Comparison of ENCODE assay signal across 7 cellular contexts in the genomic region with DNA sequence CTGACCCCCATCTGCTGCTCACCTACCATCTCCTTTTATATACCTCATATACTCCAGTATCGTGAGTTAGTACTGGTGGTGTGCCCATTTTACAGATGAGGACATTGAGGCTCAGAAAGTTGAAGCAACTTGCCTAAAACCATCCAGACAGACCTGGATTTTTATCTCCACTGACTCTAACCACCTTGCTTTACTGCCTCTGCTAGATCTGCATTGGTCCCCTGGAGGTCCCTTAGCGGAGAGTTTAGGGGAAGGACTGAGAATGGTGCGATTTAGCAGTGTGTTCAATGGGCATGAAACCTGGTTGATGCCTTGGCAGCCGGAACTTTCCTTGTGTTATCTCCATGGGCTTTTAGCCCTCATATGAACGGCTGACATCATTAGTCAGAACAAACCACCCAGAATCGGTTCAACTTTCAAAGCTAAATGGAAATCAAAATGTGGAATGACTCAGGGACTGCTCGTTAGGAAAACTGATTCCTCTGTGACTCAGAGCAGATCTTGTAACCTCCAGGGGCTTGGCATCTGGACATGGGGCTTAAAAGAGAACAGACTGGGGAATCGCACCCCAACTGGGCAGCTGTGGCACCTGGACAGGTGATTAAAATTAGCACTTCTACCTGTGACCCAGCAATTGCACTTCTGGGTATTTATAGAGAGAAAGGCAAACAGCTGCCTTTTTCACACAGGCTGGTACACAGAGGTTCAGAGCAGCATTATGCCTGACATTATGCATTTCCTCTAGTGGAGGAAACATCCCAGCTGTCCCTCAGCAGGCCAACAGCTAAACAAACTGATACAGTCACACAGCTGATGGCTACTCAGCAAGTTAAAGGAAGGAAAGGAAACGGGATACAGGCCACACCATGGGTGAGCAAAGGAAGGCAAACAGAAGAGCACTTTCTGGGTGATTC. TPM values are rescaled to one million over a fixed set of nuclear protein-coding genes. Genes with fewer than 3 reads are reported as not detected.
DNase-seq lines count a peak whose midpoint lies in the region; TF ChIP-seq lines count a peak whose summit lies in the region.

No MANE protein-coding gene starts in this region.

- no peak for TF ChIP-seq EP300 in tibial nerve (IDR thresholded peaks at IDR 0.05)

- peaks cover 26% of the 10 kb centered on the region for H3K4me1 ChIP-seq in hepatocyte (ENCODE audit: insufficient read depth)
- H3K4me1 ChIP-seq in tibial nerve, result peaks cover 0 to 6% (median 0%) of the 10 kb centered on the region in 4 donors
- H3K4me1 ChIP-seq in Karpas-422 (ENCODE audit: low read length), result no peaks in the 10 kb centered on the region

- DNase-seq in LNCaP clone FGC (ENCODE audit: low read depth) (peak; percentile 34), hepatocyte (ENCODE audit: low spot score) (peak; percentile 60), type B pancreatic cell (ENCODE audit: extremely low spot score, unreplicated experiment) (no peak), tibial nerve (ENCODE audit: low spot score in 2 of 2) (no peak), Karpas-422 (no peak)
- DNase-seq in effector CD8-positive, alpha-beta T cell (lab: John Stamatoyannopoulos, UW), result no peak

- H3K4me3 Mint-ChIP-seq in type B pancreatic cell, result peak overlapping the region; percentile 47

- peaks cover 86% of the 10 kb centered on the region for H3K79me2 ChIP-seq in hepatocyte
- no peaks in the 10 kb centered on the region for H3K79me2 ChIP-seq in Karpas-422 (ENCODE audit: low read length)

- no peak overlapping the region for H3K9ac ChIP-seq in Karpas-422 (ENCODE audit: low read length)

- H3K27ac ChIP-seq in VCaP, result peak overlapping the region; percentile 66
- peak overlapping the region; percentile 84 for H3K27ac ChIP-seq in hepatocyte
- H3K27ac ChIP-seq in tibial nerve, result peak overlapping the region in 1 of 4 donors; percentile 23
- H3K27ac ChIP-seq in Karpas-422 (ENCODE audit: low read length), result no peak overlapping the region

- no peak overlapping the region for H2AFZ ChIP-seq in hepatocyte
- no peak overlapping the region for H2AFZ ChIP-seq in Karpas-422 (ENCODE audit: low read length)

- H3K4me1 Mint-ChIP-seq in type B pancreatic cell (ENCODE audit: unreplicated experiment), result peaks cover 43% of the 10 kb centered on the region

- H3K27me3 ChIP-seq in hepatocyte (no peaks in the 10 kb centered on the region), tibial nerve (no peaks in the 10 kb centered on the region), Karpas-422 (ENCODE audit: low read length) (no peaks in the 10 kb centered on the region)

- H3K36me3 ChIP-seq in hepatocyte (replicated peaks; ENCODE audit: insufficient read depth, low read depth) (no peaks in the 10 kb centered on the region), tibial nerve (no peaks in the 10 kb centered on the region), Karpas-422 (ENCODE audit: insufficient read depth, low read length) (no peaks in the 10 kb centered on the region)

- H3K27me3 Mint-ChIP-seq in type B pancreatic cell, result no peaks in the 10 kb centered on the region

- H3K9me2 ChIP-seq in hepatocyte (replicated peaks; ENCODE audit: insufficient read depth) (no peaks in the 10 kb centered on the region), Karpas-422 (replicated peaks; ENCODE audit: insufficient read depth, low read length) (no peaks in the 10 kb centered on the region)

- no peaks in the 10 kb centered on the region for H3K9me3 Mint-ChIP-seq in type B pancreatic cell

- TF ChIP-seq CTCF in LNCaP clone FGC (IDR thresholded peaks at IDR 0.05; ENCODE audit: control insufficient read depth, extremely low read depth, insufficient read depth), result no peak
- TF ChIP-seq CTCF in VCaP (conservative IDR thresholded peaks at IDR 0.05), result no peak
- no peak for TF ChIP-seq CTCF in hepatocyte (IDR thresholded peaks at IDR 0.05; ENCODE audit: poor library complexity)
- TF ChIP-seq CTCF in type B pancreatic cell (conservative IDR thresholded peaks at IDR 0.05), result no peak
- no peak for TF ChIP-seq CTCF in tibial nerve (IDR thresholded peaks at IDR 0.05)

- no peak overlapping the region for H3K4me2 ChIP-seq in hepatocyte
- no peak overlapping the region for H3K4me2 ChIP-seq in Karpas-422 (ENCODE audit: low read depth, low read length, poor library complexity, severe bottlenecking)

- H3K36me3 Mint-ChIP-seq in type B pancreatic cell, result no peaks in the 10 kb centered on the region

- H4K20me1 ChIP-seq in hepatocyte (ENCODE audit: insufficient read depth, poor library complexity, severe bottlenecking) (peaks cover 9% of the 10 kb centered on the region), Karpas-422 (ENCODE audit: insufficient read depth, low read depth, low read length) (no peaks in the 10 kb centered on the region; the same call in 1 of the 2 replicates)

- peak overlapping the region; percentile 70 for H3K27ac Mint-ChIP-seq in type B pancreatic cell

- H3K9me3 ChIP-seq in hepatocyte (ENCODE audit: low read depth) (no peaks in the 10 kb centered on the region), tibial nerve (no peaks in the 10 kb centered on the region), Karpas-422 (ENCODE audit: low read length) (no peaks in the 10 kb centered on the region)

- TF ChIP-seq POLR2A in tibial nerve (IDR thresholded peaks at IDR 0.05), result no peak

- WGBS in hepatocyte (ENCODE audit: low lambda C conversion rate, missing lambda C conversion rate), result 57% methylated on average over 9 of the region's 9 CpGs
- 51 to 56% methylated on average over 9 of the region's 9 CpGs for WGBS in tibial nerve, 2 donors

- H3K4me3 ChIP-seq in LNCaP clone FGC (ENCODE audit: low read depth, low read length) (no peak overlapping the region), hepatocyte (no peak overlapping the region), tibial nerve (no peak overlapping the region), Karpas-422 (ENCODE audit: low read length) (no peak overlapping the region)

RNA-seq across cellular contexts. Expression of a gene that starts 25.3 kb away (rescaled TPM):
- total RNA-seq in hepatocyte, result 23.7 and 24.0 TPM in 2 replicates
- 23.4 and 25.1 TPM in 2 replicates for polyA plus RNA-seq in hepatocyte
- 12.5 and 28.8 TPM in 2 replicates for total RNA-seq in type B pancreatic cell (ENCODE audit: low replicate concordance)
- 10 to 100 TPM in 3 of 4 donors, 1 to 10 TPM in 1; 9.3 to 14.1 (median 11.6) TPM for total RNA-seq in tibial nerve
- total RNA-seq in Karpas-422 (2014; rRNA removed; shearing (Covaris generic); ENCODE audit: low replicate concordance), result not detected in 2 replicates

Comparison
In these comparisons a context has a peak if more than half of its experiments do, and no peak if none do; other contexts are left out.
1. DNase-seq: peak in LNCaP clone FGC (single experiment) and hepatocyte (single experiment); none in type B pancreatic cell (single experiment), tibial nerve (0 of 2), Karpas-422 (single experiment) and effector CD8-positive, alpha-beta T cell (single experiment).
2. RNA of a gene that starts 25.3 kb away (total RNA-seq): 23.7 to 24.0 TPM in hepatocyte, 9.3 to 14.1 TPM in tibial nerve and 12.5 to 28.8 TPM in type B pancreatic cell; not detected in Karpas-422; every median in the first group is over 10 times any median in the second.